In the genomic region with DNA sequence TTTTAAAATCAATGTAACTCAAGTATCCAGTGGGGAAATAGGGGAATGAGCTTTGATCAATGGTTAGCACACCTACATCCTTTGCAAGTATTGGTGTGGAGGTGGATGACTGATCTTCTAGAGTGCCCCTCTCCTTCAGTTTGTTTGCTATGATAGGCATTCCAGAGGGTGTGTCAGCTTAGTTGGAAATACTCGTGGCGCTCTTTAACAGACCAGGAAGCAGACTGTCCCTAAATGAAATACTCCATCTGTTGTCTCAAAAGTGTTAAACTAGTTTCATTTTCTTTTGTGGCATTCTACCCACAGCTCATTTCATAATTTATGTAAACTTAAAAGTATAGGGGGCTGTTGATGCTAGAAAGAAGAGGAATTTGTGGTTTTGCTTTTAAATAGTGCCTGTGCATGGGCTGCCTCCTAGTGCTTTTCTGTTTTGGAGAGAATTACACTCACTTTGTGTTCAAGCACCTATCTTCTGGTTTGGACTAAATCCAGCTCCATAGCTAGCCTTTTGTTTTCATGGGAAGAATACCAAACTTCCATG, we compare ENCODE assay signal across 8 cellular contexts.
DNase-seq lines count a peak whose midpoint lies in the region; ATAC-seq and TF ChIP-seq lines count a peak whose summit lies in the region.

No MANE protein-coding gene starts in this region.

- TF ChIP-seq CTCF in HFF-Myc (IDR thresholded peaks at IDR 0.05; ENCODE audit: low read depth, low read length, missing control alignments) = no peak
- no peak for TF ChIP-seq CTCF in breast epithelium (IDR thresholded peaks at IDR 0.05)

- H3K27ac Mint-ChIP-seq in activated CD4-positive, alpha-beta T cell treated with anti-CD3 and anti-CD28 coated beads for 36 hours = peak overlapping the region; percentile 15

- no peak overlapping the region for H3K4me3 Mint-ChIP-seq in activated CD4-positive, alpha-beta T cell treated with anti-CD3 and anti-CD28 coated beads for 36 hours

- TF ChIP-seq POLR2A in breast epithelium (IDR thresholded peaks at IDR 0.05) = no peak

- CTCF ChIA-PET in activated CD4-positive, alpha-beta T cell treated with anti-CD3 and anti-CD28 coated beads for 36 hours (lab: Charles Lee) = interaction anchor here (0.7 to 4.5 kb wide), 14 partner anchors 10 to 208 kb away, joined by 3 to 13 read pairs (median 4); a partner anchor contains a TSS

- H3K27me3 ChIP-seq in breast epithelium = no peaks in the 10 kb centered on the region

- H3K4me3 ChIP-seq in HFF-Myc (replicated peaks; ENCODE audit: low read depth, low read length) = no peak overlapping the region
- H3K4me3 ChIP-seq in breast epithelium = peak overlapping the region in 2 of 3 donors; percentile 19 to 26

- peak overlapping the region; percentile 46 to 77 for H3K27ac ChIP-seq in breast epithelium

- POLR2A ChIA-PET in activated CD4-positive, alpha-beta T cell treated with anti-CD3 and anti-CD28 coated beads for 36 hours (lab: Charles Lee) = interaction anchor here (0.6 to 1.0 kb wide), 4 partner anchors 19 to 97 kb away, joined by 3 read pairs; no protein-coding TSS in a partner anchor

- H3K9me3 Mint-ChIP-seq in activated CD4-positive, alpha-beta T cell treated with anti-CD3 and anti-CD28 coated beads for 36 hours (ENCODE audit: low read depth) = no peaks in the 10 kb centered on the region

- no peaks in the 10 kb centered on the region for H3K9me3 ChIP-seq in breast epithelium

- no peaks in the 10 kb centered on the region for H3K36me3 Mint-ChIP-seq in activated CD4-positive, alpha-beta T cell treated with anti-CD3 and anti-CD28 coated beads for 36 hours (ENCODE audit: low read depth)

- peak; percentile 68 for ATAC-seq in activated CD4-positive, alpha-beta T cell treated with anti-CD3 and anti-CD28 coated beads for 36 hours

- H3K27me3 Mint-ChIP-seq in activated CD4-positive, alpha-beta T cell treated with anti-CD3 and anti-CD28 coated beads for 36 hours = no peaks in the 10 kb centered on the region

- no peaks in the 10 kb centered on the region for H3K36me3 ChIP-seq in breast epithelium

- H3K4me1 ChIP-seq in breast epithelium = peaks cover 0 to 6% of the 10 kb centered on the region in 2 donors

- H3K4me1 Mint-ChIP-seq in activated CD4-positive, alpha-beta T cell treated with anti-CD3 and anti-CD28 coated beads for 36 hours = peaks cover 11% of the 10 kb centered on the region

- DNase-seq in activated CD4-positive, alpha-beta T cell treated with anti-CD3 and anti-CD28 coated beads for 36 hours = no peak
- DNase-seq in activated CD4-positive, alpha-beta T cell treated with anti-CD3 and anti-CD28 coated beads, Interleukin-2, amount 50 U/mL, for 1 hour = no peak
- DNase-seq in HFF-Myc (ENCODE audit: extremely low read depth, low read depth) (peak; percentile 17), MV-4-11 (lab: John Stamatoyannopoulos, UW) (peak; percentile 93), breast epithelium (ENCODE audit: low spot score in 2 of 2) (no peak), lung microvascular endothelial cell (ENCODE audit: low read depth in 2 of 2) (peak; percentile 58 to 94), NCI-H2171 treated with DMSO at 0.1 percent for 48 hours (lab: John Stamatoyannopoulos, UW) (no peak), NCI-H2227 (lab: John Stamatoyannopoulos, UW; ENCODE audit: unreplicated experiment) (no peak)

- intact Hi-C loops in activated CD4-positive, alpha-beta T cell treated with anti-CD3 and anti-CD28 coated beads for 36 hours (cut with DNase I, micrococcal nuclease) = loop anchor here (5.0 kb wide), 2 partner anchors 105 to 165 kb away; no protein-coding TSS in a partner anchor
- intact Hi-C loops in breast epithelium (cut with DNase I; ENCODE audit: low total_unique reads) = no loop called here

Comparison
In these comparisons a context has a peak if more than half of its experiments do, and no peak if none do; other contexts are left out.
1. DNase-seq: peak in HFF-Myc (single experiment), MV-4-11 (single experiment) and lung microvascular endothelial cell (2 of 2); none in activated CD4-positive, alpha-beta T cell treated with anti-CD3 and anti-CD28 coated beads for 36 hours (single experiment), activated CD4-positive, alpha-beta T cell treated with anti-CD3 and anti-CD28 coated beads, Interleukin-2, amount 50 U/mL, for 1 hour (single experiment), breast epithelium (0 of 2), NCI-H2171 treated with DMSO at 0.1 percent for 48 hours (single experiment) and NCI-H2227 (single experiment).